8 cellular contexts compared by ENCODE assay signal in genomic region chr1:2941040-2941439, GRCh38.
"Had no signal": no experiment of that assay in that cellular context is flagged by ENCODE, and none has a peak within 500 bp of the region (broad histone marks: within the 10 kb centered on the region; RNA-seq: fewer than 3 reads in every experiment).

No MANE protein-coding gene starts in this region.

- ATAC-seq: HepG2 had no signal

- H3K9ac ChIP-seq: KMS-11 had no signal

- H3K27ac ChIP-seq: HL-60, KMS-11 had no signal

- H3K4me2 ChIP-seq: KMS-11 had no signal

- FAIRE-seq: HepG2, HTR-8/SVneo had no signal

- DNase-seq: IMR-90, Karpas-422, KBM-7, KG1 had no signal
